ENCODE assay signal across 1 cellular context in genomic region chr7:41900532-41900931, GRCh38.
TF ChIP-seq lines count a peak whose summit lies in the region.

No MANE protein-coding gene starts in this region.

TF ChIP-seq in GM23338, 12 proteins besides CTCF, POLR2A, EP300 and RAD21 (continued from another document):
- no peak for TF ChIP-seq ZNF462 (CRISPR knock-in tag; IDR thresholded peaks at IDR 0.05)
TF ChIP-seq in GM23338: peak in this region for 0.
